ENCODE assay signal across 17 cellular contexts in genomic region chr7:157617401-157617800, GRCh38.
DNase-seq lines count a peak whose midpoint lies in the region; ATAC-seq and TF ChIP-seq lines count a peak whose summit lies in the region.
"Had no signal": no experiment of that assay in that cellular context is flagged by ENCODE, and none has a peak within 500 bp of the region (broad histone marks: within the 10 kb centered on the region; RNA-seq: fewer than 3 reads in every experiment).

No MANE protein-coding gene starts in this region.

- no peak overlapping the region for H3K27ac ChIP-seq in neuronal stem cell (replicated peaks; ENCODE audit: low read length)

- H3K36me3 ChIP-seq in neuronal stem cell (replicated peaks in 1 of 2; ENCODE audit: control insufficient read depth in 2 of 2, insufficient read depth in 2 of 2, low read length in 2 of 2): peaks cover 70 to 100% of the 10 kb centered on the region in 2 donors

- peak overlapping the region; percentile 65 for H3K23ac ChIP-seq in neuronal stem cell (ENCODE audit: low read depth, low read length, poor library complexity)

- no peaks in the 10 kb centered on the region for H3K27me3 ChIP-seq in neuronal stem cell (ENCODE audit: control insufficient read depth in 3 of 3, insufficient read depth in 3 of 3, low read depth in 1 of 3, low read length in 3 of 3)

- no peak overlapping the region for H2BK12ac ChIP-seq in neuronal stem cell (ENCODE audit: low read length)

- H3K9me3 ChIP-seq in neuronal stem cell (replicated peaks in 1 of 2; ENCODE audit: control insufficient read depth in 2 of 2, insufficient read depth in 1 of 2, low read depth in 1 of 2, low read length in 2 of 2): peaks cover 4% of the 10 kb centered on the region in 2 donors

- POLR2A ChIA-PET in activated naive CD8-positive, alpha-beta T cell treated with anti-CD3 and anti-CD28 coated beads, Interleukin-2, amount 10 ng/mL, durations not matched to agents 7 days and 5 days (lab: Charles Lee): no interaction called here

- H4K91ac ChIP-seq in neuronal stem cell (ENCODE audit: low read depth, low read length, poor library complexity): no peak overlapping the region

- no peaks in the 10 kb centered on the region for H3K9me3 Mint-ChIP-seq in activated naive CD8-positive, alpha-beta T cell treated with anti-CD3 and anti-CD28 coated beads, Interleukin-2, amount 10 ng/mL, durations not matched to agents 7 days and 5 days
- no peaks in the 10 kb centered on the region for H3K9me3 Mint-ChIP-seq in activated naive CD8-positive, alpha-beta T cell treated with anti-CD3 and anti-CD28 coated beads, Interleukin-2, amount 50 U/mL, for 24 hours
- H3K9me3 Mint-ChIP-seq in endothelial cell (ENCODE audit: unreplicated experiment): peaks cover 66% of the 10 kb centered on the region
- H3K9me3 Mint-ChIP-seq: CD4-positive, CD25-positive, alpha-beta regulatory T cell; CD8-positive, alpha-beta T cell; H9 had no signal

- peak overlapping the region; percentile 65 for H4K8ac ChIP-seq in neuronal stem cell (ENCODE audit: low read depth, low read length)

- no peak overlapping the region for H3K4me3 Mint-ChIP-seq in activated naive CD8-positive, alpha-beta T cell treated with anti-CD3 and anti-CD28 coated beads, Interleukin-2, amount 10 ng/mL, durations not matched to agents 7 days and 5 days
- no peak overlapping the region for H3K4me3 Mint-ChIP-seq in activated naive CD8-positive, alpha-beta T cell treated with anti-CD3 and anti-CD28 coated beads, Interleukin-2, amount 50 U/mL, for 24 hours
- H3K4me3 Mint-ChIP-seq in endothelial cell (ENCODE audit: unreplicated experiment): peak overlapping the region; percentile 72
- H3K4me3 Mint-ChIP-seq: CD4-positive, CD25-positive, alpha-beta regulatory T cell; CD8-positive, alpha-beta T cell; GM23338; H9 had no signal

- no peaks in the 10 kb centered on the region for H3K36me3 Mint-ChIP-seq in activated naive CD8-positive, alpha-beta T cell treated with anti-CD3 and anti-CD28 coated beads, Interleukin-2, amount 10 ng/mL, durations not matched to agents 7 days and 5 days
- no peaks in the 10 kb centered on the region for H3K36me3 Mint-ChIP-seq in activated naive CD8-positive, alpha-beta T cell treated with anti-CD3 and anti-CD28 coated beads, Interleukin-2, amount 50 U/mL, for 24 hours (ENCODE audit: low read depth)
- peaks cover 30% of the 10 kb centered on the region for H3K36me3 Mint-ChIP-seq in endothelial cell (ENCODE audit: low read depth, unreplicated experiment)
- H3K36me3 Mint-ChIP-seq: CD4-positive, CD25-positive, alpha-beta regulatory T cell; CD8-positive, alpha-beta T cell had no signal

- H2AK5ac ChIP-seq in neuronal stem cell (ENCODE audit: low read depth, low read length): no peak overlapping the region

- no peak overlapping the region for H3K27ac Mint-ChIP-seq in activated naive CD8-positive, alpha-beta T cell treated with anti-CD3 and anti-CD28 coated beads, Interleukin-2, amount 10 ng/mL, durations not matched to agents 7 days and 5 days
- no peak overlapping the region for H3K27ac Mint-ChIP-seq in activated naive CD8-positive, alpha-beta T cell treated with anti-CD3 and anti-CD28 coated beads, Interleukin-2, amount 50 U/mL, for 24 hours
- H3K27ac Mint-ChIP-seq in endothelial cell (ENCODE audit: unreplicated experiment): no peak overlapping the region
- H3K27ac Mint-ChIP-seq: CD8-positive, alpha-beta T cell; GM23338; H9 had no signal

- no peak for TF ChIP-seq CTCF in endothelial cell (IDR thresholded peaks at IDR 0.05; ENCODE audit: unreplicated experiment)

- WGBS in neuronal stem cell (ENCODE audit: extremely low coverage in 2 of 2, insufficient read length in 2 of 2, insufficient replicate concordance in 1 of 2), 2 donors: no CpG with 5 or more reads among the region's 19 CpGs

- no peak for ATAC-seq in activated naive CD8-positive, alpha-beta T cell treated with anti-CD3 and anti-CD28 coated beads, Interleukin-2, amount 10 ng/mL, durations not matched to agents 7 days and 5 days (ENCODE audit: low read depth)
- no peak for ATAC-seq in activated naive CD8-positive, alpha-beta T cell treated with anti-CD3 and anti-CD28 coated beads, Interleukin-2, amount 50 U/mL, for 24 hours
- no peak for ATAC-seq in sciatic nerve
- ATAC-seq: CD8-positive, alpha-beta T cell; GM23338; HCT116 had no signal

- H3K79me1 ChIP-seq in neuronal stem cell (ENCODE audit: low read depth, low read length): peaks cover 13% of the 10 kb centered on the region

- H2BK15ac ChIP-seq in neuronal stem cell (ENCODE audit: low read length): no peak overlapping the region

- DNase-seq in activated naive CD8-positive, alpha-beta T cell treated with anti-CD3 and anti-CD28 coated beads, Interleukin-2, amount 10 ng/mL, durations not matched to agents 7 days and 5 days: peak; percentile 20
- no peak for DNase-seq in activated naive CD8-positive, alpha-beta T cell treated with anti-CD3 and anti-CD28 coated beads, Interleukin-2, amount 50 U/mL, for 24 hours
- DNase-seq in endothelial cell (ENCODE audit: low spot score): no peak
- DNase-seq in neuronal stem cell (ENCODE audit: low spot score): no peak
- peak; percentile 34 for DNase-seq in sciatic nerve (ENCODE audit: low spot score)
- no peak for DNase-seq in DMS114 treated with DMSO at 0.1 percent for 48 hours (lab: John Stamatoyannopoulos, UW; ENCODE audit: unreplicated experiment)
- no peak for DNase-seq in CD1c-positive myeloid dendritic cell (ENCODE audit: extremely low spot score)
- DNase-seq in NCI-H2029 treated with DMSO at 0.1 percent for 48 hours (lab: John Stamatoyannopoulos, UW): no peak
- DNase-seq: C1 segment of cervical spinal cord; CD4-positive, CD25-positive, alpha-beta regulatory T cell; CD8-positive, alpha-beta T cell; DMS 273 treated with DMSO at 0.1 percent for 48 hours; DMS53; DMS79 treated with DMSO at 0.1 percent for 48 hours; H9 had no signal

- H3K4me1 ChIP-seq in neuronal stem cell (ENCODE audit: control insufficient read depth in 2 of 2, insufficient read depth in 1 of 2, low read depth in 1 of 2, low read length in 2 of 2): peaks cover 0 to under 1% of the 10 kb centered on the region in 2 donors

- H2AFZ ChIP-seq in neuronal stem cell (ENCODE audit: low read length): no peak overlapping the region
- H2AFZ ChIP-seq: GM23338 had no signal

- no peak overlapping the region for H3K9ac ChIP-seq in neuronal stem cell (ENCODE audit: low read depth, low read length, poor library complexity)

- no peaks in the 10 kb centered on the region for H3K27me3 Mint-ChIP-seq in activated naive CD8-positive, alpha-beta T cell treated with anti-CD3 and anti-CD28 coated beads, Interleukin-2, amount 10 ng/mL, durations not matched to agents 7 days and 5 days
- no peaks in the 10 kb centered on the region for H3K27me3 Mint-ChIP-seq in activated naive CD8-positive, alpha-beta T cell treated with anti-CD3 and anti-CD28 coated beads, Interleukin-2, amount 50 U/mL, for 24 hours
- H3K27me3 Mint-ChIP-seq in endothelial cell (ENCODE audit: unreplicated experiment): peaks cover 10% of the 10 kb centered on the region
- H3K27me3 Mint-ChIP-seq: CD4-positive, CD25-positive, alpha-beta regulatory T cell had no signal

- H2BK5ac ChIP-seq in neuronal stem cell (ENCODE audit: low read length): no peak overlapping the region

- H3K4me3 ChIP-seq in neuronal stem cell (ENCODE audit: low read length in 2 of 2): no peak overlapping the region
- H3K4me3 ChIP-seq: GM23338 had no signal

- peak overlapping the region; percentile 98 for H3K14ac ChIP-seq in neuronal stem cell (ENCODE audit: low read length)

- H2BK120ac ChIP-seq in neuronal stem cell (ENCODE audit: low read depth, low read length): no peak overlapping the region

- no peak overlapping the region for H3K4ac ChIP-seq in neuronal stem cell (ENCODE audit: low read length)

- intact Hi-C loops in sciatic nerve (cut with DNase I): no loop called here

- H3K4me1 Mint-ChIP-seq in activated naive CD8-positive, alpha-beta T cell treated with anti-CD3 and anti-CD28 coated beads, Interleukin-2, amount 10 ng/mL, durations not matched to agents 7 days and 5 days: peaks cover 9% of the 10 kb centered on the region
- peaks cover 11% of the 10 kb centered on the region for H3K4me1 Mint-ChIP-seq in activated naive CD8-positive, alpha-beta T cell treated with anti-CD3 and anti-CD28 coated beads, Interleukin-2, amount 50 U/mL, for 24 hours
- no peaks in the 10 kb centered on the region for H3K4me1 Mint-ChIP-seq in endothelial cell (ENCODE audit: unreplicated experiment)
- H3K4me1 Mint-ChIP-seq: GM23338, H9 had no signal

- H3K18ac ChIP-seq in neuronal stem cell (ENCODE audit: low read length): peak overlapping the region; percentile 78

- H3K4me2 ChIP-seq in neuronal stem cell (ENCODE audit: insufficient read depth, low read length, poor library complexity, severe bottlenecking): no peak overlapping the region
- H3K4me2 ChIP-seq: GM23338 had no signal

Comparison
In these comparisons a context has a peak if more than half of its experiments do, and no peak if none do; other contexts are left out.
1. DNase-seq: peak in activated naive CD8-positive, alpha-beta T cell treated with anti-CD3 and anti-CD28 coated beads, Interleukin-2, amount 10 ng/mL, durations not matched to agents 7 days and 5 days (single experiment) and sciatic nerve (single experiment); none in activated naive CD8-positive, alpha-beta T cell treated with anti-CD3 and anti-CD28 coated beads, Interleukin-2, amount 50 U/mL, for 24 hours (single experiment), endothelial cell (single experiment), neuronal stem cell (single experiment), DMS114 treated with DMSO at 0.1 percent for 48 hours (single experiment), CD1c-positive myeloid dendritic cell (single experiment) and NCI-H2029 treated with DMSO at 0.1 percent for 48 hours (single experiment).